In the genomic region with DNA sequence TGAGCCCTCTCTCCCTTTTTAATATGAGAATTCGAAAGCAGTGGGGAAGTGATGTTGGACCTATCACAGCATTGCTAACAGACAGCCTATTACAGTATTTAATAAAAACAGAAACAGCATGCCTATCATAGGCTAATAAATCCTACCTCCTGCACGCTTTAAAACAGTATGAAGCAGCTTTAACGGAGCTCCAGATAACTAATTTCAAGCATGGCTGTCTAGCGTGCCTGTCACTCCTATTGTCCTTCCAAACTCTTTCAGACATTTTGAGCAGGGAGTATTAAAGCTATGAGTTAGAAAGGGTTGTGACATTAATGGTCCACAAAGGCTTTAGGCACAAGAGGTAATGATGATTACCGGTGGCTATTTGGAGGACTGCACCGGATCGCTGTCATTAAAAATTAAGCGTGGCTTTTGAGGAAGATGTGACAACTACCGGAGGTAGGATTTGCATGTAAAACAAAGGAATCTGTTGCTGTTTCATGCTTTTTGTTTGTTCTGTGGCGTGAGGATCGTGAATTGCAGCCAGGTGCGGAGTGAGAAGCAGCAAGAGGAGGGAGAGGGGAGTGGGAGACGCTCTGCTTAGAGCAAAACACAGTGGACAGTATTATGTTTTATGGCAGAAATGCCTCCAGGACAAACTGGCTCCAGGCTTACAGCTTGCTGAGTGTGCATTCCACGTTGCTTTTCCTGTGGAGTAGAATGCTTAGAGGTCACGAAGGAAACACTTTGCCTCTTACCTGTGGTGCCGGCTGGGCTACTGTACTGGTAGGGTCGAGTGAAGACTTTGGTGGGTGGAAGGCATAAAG, we compare ENCODE assay signal across 9 cellular contexts. TPM values are rescaled to one million over a fixed set of nuclear protein-coding genes. Genes with fewer than 3 reads are reported as not detected.
DNase-seq lines count a peak whose midpoint lies in the region; ATAC-seq, FAIRE-seq and TF ChIP-seq lines count a peak whose summit lies in the region.
"Had no signal": no experiment of that assay in that cellular context is flagged by ENCODE, and none has a peak within 500 bp of the region (broad histone marks: within the 10 kb centered on the region; RNA-seq: fewer than 3 reads in every experiment).

A gene (plus strand): TSS at position 166 of the 809 bp plus-strand sequence.

- FAIRE-seq in islet of Langerhans (lab: Jason Lieb, UNC) = peak; percentile 97
- no peak for FAIRE-seq in urothelium cell line (lab: Jason Lieb, UNC)
- FAIRE-seq: A204.1 had no signal

- no peak for TF ChIP-seq EP300 in suprapubic skin (IDR thresholded peaks at IDR 0.05)

- H3K4me1 ChIP-seq in suprapubic skin = peaks cover 14% of the 10 kb centered on the region

- H3K36me3 Mint-ChIP-seq in activated T-cell treated with anti-CD3 and anti-CD28 coated beads, Interleukin-2, amount 50 U/mL, for 4 hours (ENCODE audit: insufficient read depth) = no peaks in the 10 kb centered on the region

- no peak for ATAC-seq in activated T-cell treated with anti-CD3 and anti-CD28 coated beads, Interleukin-2, amount 50 U/mL, for 4 hours
- no peak for ATAC-seq in GM21367 (IDR thresholded peaks at IDR 0.05; ENCODE audit: unreplicated experiment)
- no peak for ATAC-seq in HG03108 (IDR thresholded peaks at IDR 0.05; ENCODE audit: unreplicated experiment)

- DNase-seq in activated T-cell treated with anti-CD3 and anti-CD28 coated beads, Interleukin-2, amount 50 U/mL, for 4 hours = no peak
- no peak for DNase-seq in activated T-cell treated with anti-CD3 and anti-CD28 coated beads, Interleukin-2, amount 50 U/mL, for 48 hours
- DNase-seq in suprapubic skin (ENCODE audit: low spot score in 2 of 2) (no peak), urothelium cell line (ENCODE audit: low spot score) (no peak)

- H3K4me3 ChIP-seq in WI38 (ENCODE audit: low read depth, low read length) (peak within 1 kb of the TSS; percentile 28; the same call in 1 of the 2 replicates), suprapubic skin (peak within 1 kb of the TSS; percentile 45)

- H3K4me1 Mint-ChIP-seq in activated T-cell treated with anti-CD3 and anti-CD28 coated beads, Interleukin-2, amount 50 U/mL, for 4 hours (ENCODE audit: low read depth) = peaks cover 9% of the 10 kb centered on the region

- peaks cover 7% of the 10 kb centered on the region for H3K27me3 ChIP-seq in suprapubic skin

- 7% methylated on average over 17 of the region's 17 CpGs for WGBS in suprapubic skin

- peak within 1 kb of the TSS; percentile 0 for H3K4me3 Mint-ChIP-seq in activated T-cell treated with anti-CD3 and anti-CD28 coated beads, Interleukin-2, amount 50 U/mL, for 4 hours

- H3K27ac ChIP-seq in suprapubic skin = no peak within 1 kb of the TSS

- no peaks in the 10 kb centered on the region for H3K36me3 ChIP-seq in suprapubic skin

- no peak for TF ChIP-seq CTCF in WI38 (IDR thresholded peaks at IDR 0.05; ENCODE audit: low read depth, low read length)
- TF ChIP-seq CTCF in suprapubic skin (IDR thresholded peaks at IDR 0.05) = no peak

- no peak for TF ChIP-seq POLR2A in suprapubic skin (IDR thresholded peaks at IDR 0.05)

- peaks cover 1% of the 10 kb centered on the region for H3K9me3 Mint-ChIP-seq in activated T-cell treated with anti-CD3 and anti-CD28 coated beads, Interleukin-2, amount 50 U/mL, for 4 hours

- peaks cover 34% of the 10 kb centered on the region for H3K27me3 Mint-ChIP-seq in activated T-cell treated with anti-CD3 and anti-CD28 coated beads, Interleukin-2, amount 50 U/mL, for 4 hours (ENCODE audit: low read depth)

- H3K9me3 ChIP-seq in suprapubic skin = no peaks in the 10 kb centered on the region

RNA-seq across cellular contexts. Expression of the gene that starts here (rescaled TPM):
- not detected for total RNA-seq in activated T-cell treated with anti-CD3 and anti-CD28 coated beads, Interleukin-2, amount 50 U/mL, for 4 hours
- under 1 TPM in 1 of 4 donors, not detected in 3; 0.42 TPM for total RNA-seq in suprapubic skin
